Comparison of ENCODE assay signal across 23 cellular contexts in the genomic region with DNA sequence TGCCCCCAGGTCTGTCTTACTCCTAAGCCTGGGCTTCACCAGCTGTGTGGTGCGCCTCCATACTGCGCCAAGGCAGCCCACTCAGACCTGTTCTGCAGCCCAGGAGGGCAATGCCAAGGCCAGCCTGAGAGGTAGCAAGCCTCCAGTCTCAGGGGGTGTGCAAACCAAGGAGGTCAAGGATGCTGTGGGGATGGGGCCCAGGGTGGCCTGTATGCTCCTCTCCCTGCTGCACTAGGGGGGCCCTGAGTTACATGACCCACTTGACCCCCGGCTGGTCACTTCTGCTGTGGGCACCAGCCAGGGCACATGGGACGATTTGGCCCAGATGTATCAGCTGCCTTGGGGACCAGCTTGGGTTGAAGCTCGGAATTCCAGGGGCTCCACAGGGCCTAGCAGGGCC.
"Had no signal": no experiment of that assay in that cellular context is flagged by ENCODE, and none has a peak within 500 bp of the region (broad histone marks: within the 10 kb centered on the region; RNA-seq: fewer than 3 reads in every experiment).

No MANE protein-coding gene starts in this region.

- ATAC-seq: left ventricle myocardium superior, mucosa of descending colon, right lobe of liver had no signal

- H3K27ac Mint-ChIP-seq: memory B cell, mesothelial cell of epicardium, nephron progenitor cell, progenitor cell of endocrine pancreas had no signal

- H3K4me3 ChIP-seq: dorsolateral prefrontal cortex, lung, mucosa of descending colon, ovary, right lobe of liver, testis, tibial artery, upper lobe of left lung had no signal

- H3K4me1 ChIP-seq: testis, tibial artery had no signal

- H3K27me3 Mint-ChIP-seq: progenitor cell of endocrine pancreas had no signal

- H3K9me3 Mint-ChIP-seq: nephron progenitor cell had no signal

- H3K27me3 ChIP-seq: dorsolateral prefrontal cortex, ovary, right lobe of liver, testis, upper lobe of left lung had no signal

- H3K36me3 ChIP-seq: ovary, right lobe of liver, tibial artery, upper lobe of left lung had no signal

- H3K36me3 Mint-ChIP-seq: memory B cell, mesothelial cell of epicardium, naive B cell had no signal

- DNase-seq: dorsolateral prefrontal cortex; effector CD4-positive, alpha-beta T cell; left ventricle myocardium superior; mucosa of descending colon; naive B cell; nephron progenitor cell; occipital lobe; ovary; right lobe of liver; small intestine; stimulated activated CD4-positive, alpha-beta T cell treated with anti-CD3 and anti-CD28 coated beads, Interleukin-12 subunit alpha, Interleukin-12 subunit beta, amount 100 ng/mL, for 4 hours; stimulated activated CD4-positive, alpha-beta T cell treated with anti-CD3 and anti-CD28 coated beads, Interleukin-1b, Interleukin-23, amount 100 ng/mL, for 48 hours; stimulated activated CD4-positive, alpha-beta T cell treated with anti-CD3 and anti-CD28 coated beads, Interleukin-4, amount 100 ng/mL, for 1 hour; stimulated activated CD8-positive, alpha-beta memory T cell treated with anti-CD3 and anti-CD28 coated beads, Interleukin-4, amount 100 ng/mL, for 48 hours; stimulated activated naive CD4-positive, alpha-beta T cell treated with Interleukin-2 at 50 U/mL for 16 hours; substantia nigra; testis; upper lobe of left lung had no signal

- H3K27ac ChIP-seq: dorsolateral prefrontal cortex, ovary, right lobe of liver, testis, tibial artery, upper lobe of left lung had no signal

- H3K9me3 ChIP-seq: mucosa of descending colon, ovary, right lobe of liver, testis, tibial artery, upper lobe of left lung had no signal

- H3K4me3 Mint-ChIP-seq: memory B cell, mesothelial cell of epicardium, naive B cell, nephron progenitor cell had no signal
